In genomic region chr9:136418182-136419091, GRCh38 we compare ENCODE assay signal across 23 cellular contexts.
"Had no signal": no experiment of that assay in that cellular context is flagged by ENCODE, and none has a peak within 500 bp of the region (broad histone marks: within the 10 kb centered on the region; RNA-seq: fewer than 3 reads in every experiment).

No MANE protein-coding gene starts in this region.

- H3K9me3 ChIP-seq: adrenal gland, esophagus muscularis mucosa, gastroesophageal sphincter, heart right ventricle, mucosa of descending colon, prostate gland, uterus had no signal

- DNase-seq: activated CD4-positive, alpha-beta T cell treated with anti-CD3 and anti-CD28 coated beads, Interleukin-2, amount 10 ng/mL, durations not matched to agents 24 days and 14 days; activated CD4-positive, CD25-positive, alpha-beta regulatory T cell; activated CD8-positive, alpha-beta T cell treated with anti-CD3 and anti-CD28 coated beads, Interleukin-2, amount 10 ng/mL, durations not matched to agents 7 days and 5 days; activated effector memory CD4-positive, alpha-beta T cell treated with Interleukin-2 at 50 U/mL for 16 hours; activated naive CD4-positive, alpha-beta T cell treated with anti-CD3 and anti-CD28 coated beads, Interleukin-2, amount 50 U/mL, for 16 hours; activated T-cell treated with anti-CD3 and anti-CD28 coated beads, Interleukin-2, amount 50 U/mL, for 48 hours; adrenal gland; cerebellar nuclear complex; effector CD8-positive, alpha-beta T cell; heart right ventricle; immature natural killer cell; kidney glomerular epithelial cell; left ventricle myocardium superior; mucosa of descending colon; naive B cell; right cardiac atrium; stimulated activated CD4-positive, alpha-beta T cell treated with anti-CD3 and anti-CD28 coated beads, Interleukin-4, amount 100 ng/mL, for 24 hours; T-helper 9 cell; uterus had no signal

- H3K4me1 ChIP-seq: adrenal gland, esophagus muscularis mucosa, gastroesophageal sphincter, heart right ventricle, prostate gland, uterus had no signal

- H3K36me3 ChIP-seq: uterus had no signal

- H3K27me3 ChIP-seq: adrenal gland, esophagus muscularis mucosa, gastroesophageal sphincter, heart right ventricle, uterus had no signal

- H3K27ac ChIP-seq: adrenal gland, esophagus muscularis mucosa, gastroesophageal sphincter, heart right ventricle, prostate gland, uterus had no signal

- H3K4me3 ChIP-seq: adrenal gland, esophagus muscularis mucosa, gastroesophageal sphincter, heart right ventricle, mucosa of descending colon, prostate gland, uterus had no signal

- ATAC-seq: activated CD8-positive, alpha-beta T cell treated with anti-CD3 and anti-CD28 coated beads, Interleukin-2, amount 10 ng/mL, durations not matched to agents 7 days and 5 days; gastroesophageal sphincter; heart right ventricle; left ventricle myocardium superior; right cardiac atrium; stimulated activated effector memory CD8-positive, alpha-beta T cell treated with anti-CD3 and anti-CD28 coated beads, Interleukin-12 subunit alpha, Interleukin-12 subunit beta, amount 100 ng/mL, for 72 hours had no signal
